8 cellular contexts compared by ENCODE assay signal in genomic region chr3:49718419-49719213, GRCh38. TPM values are rescaled to one million over a fixed set of nuclear protein-coding genes. Genes with fewer than 3 reads are reported as not detected.
DNase-seq lines count a peak whose midpoint lies in the region; ATAC-seq and TF ChIP-seq lines count a peak whose summit lies in the region.

No MANE protein-coding gene starts in this region.

- H3K27ac ChIP-seq in subcutaneous abdominal adipose tissue (ENCODE audit: low read depth, low read length): no peak overlapping the region

- H3K4me3 Mint-ChIP-seq in activated naive CD8-positive, alpha-beta T cell treated with anti-CD3 and anti-CD28 coated beads, Interleukin-2, amount 50 U/mL, for 24 hours: peak overlapping the region; percentile 75

- no peaks in the 10 kb centered on the region for H3K9me3 Mint-ChIP-seq in activated naive CD8-positive, alpha-beta T cell treated with anti-CD3 and anti-CD28 coated beads, Interleukin-2, amount 50 U/mL, for 24 hours

- ATAC-seq in activated CD4-positive, CD25-positive, alpha-beta regulatory T cell treated with anti-CD3 and anti-CD28 coated beads, Interleukin-2, amount 50 U/mL, for 24 hours: no peak
- ATAC-seq in activated naive CD8-positive, alpha-beta T cell treated with anti-CD3 and anti-CD28 coated beads, Interleukin-2, amount 50 U/mL, for 24 hours: no peak

- no peak overlapping the region for H3K27ac Mint-ChIP-seq in activated naive CD8-positive, alpha-beta T cell treated with anti-CD3 and anti-CD28 coated beads, Interleukin-2, amount 50 U/mL, for 24 hours

- H3K36me3 ChIP-seq in kidney epithelial cell (ENCODE audit: control insufficient read depth, insufficient read depth, low read length): peaks cover 1% of the 10 kb centered on the region
- H3K36me3 ChIP-seq in subcutaneous abdominal adipose tissue (ENCODE audit: control insufficient read depth in 5 of 5, insufficient read depth in 5 of 5, low read length in 5 of 5): peaks cover 0 to 49% (median 36%) of the 10 kb centered on the region in 5 donors

- peak; percentile 31 for DNase-seq in activated CD4-positive, CD25-positive, alpha-beta regulatory T cell treated with anti-CD3 and anti-CD28 coated beads, Interleukin-2, amount 50 U/mL, for 72 hours
- no peak for DNase-seq in activated naive CD8-positive, alpha-beta T cell treated with anti-CD3 and anti-CD28 coated beads, Interleukin-2, amount 50 U/mL, for 24 hours
- DNase-seq in kidney epithelial cell (ENCODE audit: low read depth) (no peak), EL (no peak), DMS114 treated with DMSO at 0.1 percent for 48 hours (lab: John Stamatoyannopoulos, UW; ENCODE audit: unreplicated experiment) (no peak)
- DNase-seq in activated CD4-positive, CD25-positive, alpha-beta regulatory T cell (lab: John Stamatoyannopoulos, UW): no peak

- H3K4me1 Mint-ChIP-seq in activated naive CD8-positive, alpha-beta T cell treated with anti-CD3 and anti-CD28 coated beads, Interleukin-2, amount 50 U/mL, for 24 hours: peaks cover 28% of the 10 kb centered on the region

- H3K4me3 ChIP-seq in kidney epithelial cell (ENCODE audit: low read depth, low read length): peak overlapping the region; percentile 49
- peak overlapping the region in 4 of 5 donors; percentile 65 to 87 (median 85) for H3K4me3 ChIP-seq in subcutaneous abdominal adipose tissue (ENCODE audit: low read depth in 1 of 5, low read length in 5 of 5)

- no peaks in the 10 kb centered on the region for H3K9me3 ChIP-seq in subcutaneous abdominal adipose tissue (ENCODE audit: control insufficient read depth in 5 of 5, low read length in 5 of 5)

- TF ChIP-seq CTCF in kidney epithelial cell (IDR thresholded peaks at IDR 0.05; ENCODE audit: insufficient read depth, low read length, poor library complexity, severe bottlenecking): no peak

- H3K36me3 Mint-ChIP-seq in activated naive CD8-positive, alpha-beta T cell treated with anti-CD3 and anti-CD28 coated beads, Interleukin-2, amount 50 U/mL, for 24 hours (ENCODE audit: low read depth): peaks cover 8% of the 10 kb centered on the region

- H3K9ac ChIP-seq in subcutaneous abdominal adipose tissue (ENCODE audit: low read length in 5 of 5): peak overlapping the region in 3 of 5 donors; percentile 56 to 72 (median 67)

- no peaks in the 10 kb centered on the region for H3K27me3 Mint-ChIP-seq in activated naive CD8-positive, alpha-beta T cell treated with anti-CD3 and anti-CD28 coated beads, Interleukin-2, amount 50 U/mL, for 24 hours

- H3K27me3 ChIP-seq in kidney epithelial cell (ENCODE audit: control insufficient read depth, insufficient read depth, low read length) (peaks cover 11% of the 10 kb centered on the region), subcutaneous abdominal adipose tissue (ENCODE audit: control insufficient read depth in 5 of 5, insufficient read depth in 4 of 5, low read length in 5 of 5) (peaks cover 0 to 2% (median 0%) of the 10 kb centered on the region in 5 donors)

- peaks cover 8 to 43% (median 32%) of the 10 kb centered on the region in 5 donors for H3K4me1 ChIP-seq in subcutaneous abdominal adipose tissue (ENCODE audit: control insufficient read depth in 5 of 5, insufficient read depth in 5 of 5, low read length in 5 of 5)

RNA-seq across cellular contexts. Expression of gene AMIGO3, which starts 0.9 kb away (rescaled TPM):
- total RNA-seq in kidney epithelial cell: 2.9 TPM in 1 of 2 replicates, not detected in the other

RNA-seq across cellular contexts. Expression of gene GMPPB, which starts 5.1 kb away (rescaled TPM):
- total RNA-seq in kidney epithelial cell: 44.0 and 53.2 TPM in 2 replicates

RNA-seq across cellular contexts. Expression of gene RNF123, which starts 29.3 kb away (rescaled TPM):
- total RNA-seq in kidney epithelial cell: 30.0 and 30.8 TPM in 2 replicates

RNA-seq across cellular contexts. Expression of gene MST1, which starts 29.3 kb away (rescaled TPM):
- total RNA-seq in kidney epithelial cell: 12.4 and 21.6 TPM in 2 replicates

RNA-seq across cellular contexts. Expression of gene APEH, which starts 44.5 kb away (rescaled TPM):
- total RNA-seq in kidney epithelial cell: 141 and 146 TPM in 2 replicates
